In genomic region chr6:33672808-33673207, GRCh38 we compare ENCODE assay signal across 8 cellular contexts. TPM values are rescaled to one million over a fixed set of nuclear protein-coding genes. Genes with fewer than 3 reads are reported as not detected.
DNase-seq lines count a peak whose midpoint lies in the region; ATAC-seq and TF ChIP-seq lines count a peak whose summit lies in the region.

No MANE protein-coding gene starts in this region.

- H3K27me3 ChIP-seq in neuronal stem cell (ENCODE audit: control insufficient read depth in 3 of 3, insufficient read depth in 3 of 3, low read depth in 1 of 3, low read length in 3 of 3) = no peaks in the 10 kb centered on the region

- H3K9ac ChIP-seq in neuronal stem cell (ENCODE audit: low read depth, low read length, poor library complexity) = no peak overlapping the region

- no peak for ATAC-seq in GM19467 (IDR thresholded peaks at IDR 0.05; ENCODE audit: unreplicated experiment)

- no peak overlapping the region for H2BK120ac ChIP-seq in neuronal stem cell (ENCODE audit: low read depth, low read length)

- H2AFZ ChIP-seq in neuronal stem cell (ENCODE audit: low read length) = no peak overlapping the region

- H3K14ac ChIP-seq in neuronal stem cell (ENCODE audit: low read length) = no peak overlapping the region

- H3K4me3 ChIP-seq in epithelial cell of esophagus (ENCODE audit: low read length) (no peak overlapping the region), neuronal stem cell (ENCODE audit: low read length in 2 of 2) (no peak overlapping the region)

- H3K36me3 ChIP-seq in neuronal stem cell (replicated peaks in 1 of 2; ENCODE audit: control insufficient read depth in 2 of 2, insufficient read depth in 2 of 2, low read length in 2 of 2) = no peaks in the 10 kb centered on the region

- TF ChIP-seq CTCF in epithelial cell of esophagus (IDR thresholded peaks at IDR 0.05; ENCODE audit: insufficient read depth, low read depth, low read length, missing control alignments) = peak; percentile 52

- H3K9me3 ChIP-seq in neuronal stem cell (replicated peaks in 1 of 2; ENCODE audit: control insufficient read depth in 2 of 2, insufficient read depth in 1 of 2, low read depth in 1 of 2, low read length in 2 of 2) = no peaks in the 10 kb centered on the region

- no peak overlapping the region for H3K27ac ChIP-seq in neuronal stem cell (replicated peaks; ENCODE audit: low read length)

- no peak overlapping the region for H3K4ac ChIP-seq in neuronal stem cell (ENCODE audit: low read length)

- no peak overlapping the region for H2BK5ac ChIP-seq in neuronal stem cell (ENCODE audit: low read length)

- H3K79me1 ChIP-seq in neuronal stem cell (ENCODE audit: low read depth, low read length) = no peaks in the 10 kb centered on the region

- H2BK12ac ChIP-seq in neuronal stem cell (ENCODE audit: low read length) = no peak overlapping the region

- no peak overlapping the region for H3K23ac ChIP-seq in neuronal stem cell (ENCODE audit: low read depth, low read length, poor library complexity)

- no peak overlapping the region for H4K91ac ChIP-seq in neuronal stem cell (ENCODE audit: low read depth, low read length, poor library complexity)

- H3K4me1 ChIP-seq in neuronal stem cell (ENCODE audit: control insufficient read depth in 2 of 2, insufficient read depth in 1 of 2, low read depth in 1 of 2, low read length in 2 of 2) = peaks cover 12 to 16% of the 10 kb centered on the region in 2 donors

- H4K8ac ChIP-seq in neuronal stem cell (ENCODE audit: low read depth, low read length) = no peak overlapping the region

- H2AK5ac ChIP-seq in neuronal stem cell (ENCODE audit: low read depth, low read length) = peak overlapping the region; percentile 21

- no peak overlapping the region for H3K4me2 ChIP-seq in neuronal stem cell (ENCODE audit: insufficient read depth, low read length, poor library complexity, severe bottlenecking)

- H2BK15ac ChIP-seq in neuronal stem cell (ENCODE audit: low read length) = peak overlapping the region; percentile 18

- whole genome bisulfite sequencing in neuronal stem cell (ENCODE audit: extremely low coverage in 2 of 2, insufficient read length in 2 of 2, insufficient replicate concordance in 1 of 2), 2 donors = no CpG with 5 or more reads among the region's 5 CpGs

- DNase-seq in ELF-1 (ENCODE audit: low read depth, low spot score) (peak; percentile 78), NCI-H226 (peak; percentile 93), epithelial cell of esophagus (ENCODE audit: low read depth) (peak; percentile 88), neuronal stem cell (ENCODE audit: low spot score) (no peak), SKM-1 (lab: John Stamatoyannopoulos, UW; ENCODE audit: unreplicated experiment) (no peak), RPMI8226 (no peak)
- no peak for DNase-seq in stimulated activated CD4-positive, alpha-beta T cell treated with anti-CD3 and anti-CD28 coated beads, Interleukin-2, amount 100 ng/mL, for 24 hours

- H3K18ac ChIP-seq in neuronal stem cell (ENCODE audit: low read length) = peak overlapping the region; percentile 6

RNA-seq across cellular contexts. Expression of gene UQCC2, which starts 38.7 kb away (rescaled TPM):
- 222 TPM for polyA plus RNA-seq in neuronal stem cell (2013, experiment 1 of 2)
- 222 TPM for polyA plus RNA-seq in neuronal stem cell (2013, experiment 2 of 2)

RNA-seq across cellular contexts. Expression of gene ITPR3, which starts 51.7 kb away (rescaled TPM):
- polyA plus RNA-seq in neuronal stem cell (2013, experiment 1 of 2) = 1.4 TPM
- 1.4 TPM for polyA plus RNA-seq in neuronal stem cell (2013, experiment 2 of 2)

Comparison
In these comparisons a context has a peak if more than half of its experiments do, and no peak if none do; other contexts are left out.
1. DNase-seq: peak in ELF-1 (single experiment), NCI-H226 (single experiment) and epithelial cell of esophagus (single experiment); none in neuronal stem cell (single experiment), stimulated activated CD4-positive, alpha-beta T cell treated with anti-CD3 and anti-CD28 coated beads, Interleukin-2, amount 100 ng/mL, for 24 hours (0 of 2), SKM-1 (single experiment) and RPMI8226 (single experiment).